Comparison of ENCODE assay signal across 8 cellular contexts in the genomic region with DNA sequence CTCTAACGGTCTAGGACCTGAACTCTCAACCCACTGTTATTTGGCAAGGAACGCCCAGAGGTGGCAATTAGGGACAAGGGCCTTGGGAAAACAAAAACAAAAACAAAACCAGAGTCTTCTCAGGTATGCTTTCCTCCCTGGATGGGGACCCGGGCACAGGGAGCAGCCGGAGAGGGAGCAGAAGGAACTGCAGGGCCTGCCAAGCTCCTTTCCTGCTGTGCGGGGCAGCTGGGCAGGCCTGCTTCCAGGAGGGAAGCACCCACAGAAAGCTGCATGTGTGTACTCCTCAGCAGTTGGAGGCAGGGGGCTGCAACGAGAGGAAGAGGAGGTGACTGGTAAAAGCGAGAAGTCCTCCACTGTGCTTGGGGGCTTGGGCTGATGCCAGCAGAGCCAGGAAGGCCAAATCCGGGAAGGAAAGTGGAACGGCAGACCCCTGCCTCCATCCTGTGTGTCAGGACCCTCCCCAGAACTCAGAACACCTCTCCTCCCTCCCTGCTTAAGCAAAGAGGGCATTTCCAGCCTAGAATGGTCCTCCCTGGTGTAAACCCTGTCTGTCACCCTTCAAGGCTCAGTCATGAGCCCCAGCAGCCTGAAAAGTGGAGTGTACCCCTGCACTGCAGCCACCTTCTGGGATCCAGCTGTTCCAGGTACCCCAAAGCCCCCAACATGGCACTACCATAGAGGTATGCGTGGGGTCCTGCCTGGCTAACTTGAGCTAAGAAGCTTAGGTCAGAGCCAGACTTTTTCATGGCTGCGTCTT. TPM values are rescaled to one million over a fixed set of nuclear protein-coding genes. Genes with fewer than 3 reads are reported as not detected.
DNase-seq lines count a peak whose midpoint lies in the region; ATAC-seq and TF ChIP-seq lines count a peak whose summit lies in the region.
"Had no signal": no experiment of that assay in that cellular context is flagged by ENCODE, and none has a peak within 500 bp of the region (broad histone marks: within the 10 kb centered on the region; RNA-seq: fewer than 3 reads in every experiment).

No MANE protein-coding gene starts in this region.

- no peak overlapping the region for H3K4ac ChIP-seq in trophoblast cell (ENCODE audit: low read depth, low read length)

- no peaks in the 10 kb centered on the region for H3K9me3 Mint-ChIP-seq in CD8-positive, alpha-beta T cell

- H3K27me3 ChIP-seq in CD8-positive, alpha-beta T cell (ENCODE audit: insufficient read depth, low read length), result no peaks in the 10 kb centered on the region
- H3K27me3 ChIP-seq in KMS-11 (ENCODE audit: insufficient read depth, low read depth) (no peaks in the 10 kb centered on the region), trophoblast cell (ENCODE audit: insufficient read depth, low read length) (no peaks in the 10 kb centered on the region), tibial artery (no peaks in the 10 kb centered on the region)

- no peak overlapping the region for H2BK120ac ChIP-seq in trophoblast cell (ENCODE audit: insufficient read depth, low read length, poor library complexity)

- peak; percentile 37 for ATAC-seq in CD8-positive, alpha-beta T cell
- ATAC-seq: HCT116 had no signal

- intact Hi-C loops in CD8-positive, alpha-beta T cell (cut with DNase I, micrococcal nuclease), result loop anchor here in 1 of 2 experiments (1.0 to 2.0 kb wide), 3 partner anchors 8 to 13 kb away; no protein-coding TSS in a partner anchor
- intact Hi-C loops in tibial artery (cut with DNase I; ENCODE audit: low total_unique reads), result no loop called here

- no peak overlapping the region for H3K18ac ChIP-seq in trophoblast cell (ENCODE audit: low read length)

- H3K23ac ChIP-seq in trophoblast cell (ENCODE audit: low read length), result no peak overlapping the region

- no peak overlapping the region for H2AK5ac ChIP-seq in trophoblast cell (ENCODE audit: low read length)

- CTCF ChIA-PET in CD8-positive, alpha-beta T cell (lab: Charles Lee), result interaction anchor here (0.9 to 3.2 kb wide), 6 partner anchors 8 to 91 kb away, joined by 3 to 26 read pairs (median 10); no protein-coding TSS in a partner anchor
- CTCF ChIA-PET in RWPE1 (lab: Yijun Ruan, JAX), result interaction anchor here (0.8 kb wide), 1 partner anchor 42 kb away, joined by 6 read pairs; no protein-coding TSS in a partner anchor

- no peaks in the 10 kb centered on the region for H3K79me2 ChIP-seq in KMS-11 (ENCODE audit: insufficient read depth, low read depth)
- no peaks in the 10 kb centered on the region for H3K79me2 ChIP-seq in trophoblast cell (ENCODE audit: control insufficient read depth, insufficient read depth, low read length, poor library complexity)

- peaks cover 30% of the 10 kb centered on the region for H3K36me3 Mint-ChIP-seq in CD8-positive, alpha-beta T cell

- peaks cover 69% of the 10 kb centered on the region for H3K4me1 ChIP-seq in CD8-positive, alpha-beta T cell (ENCODE audit: insufficient read depth, low read length)
- H3K4me1 ChIP-seq in KMS-11 (ENCODE audit: low read depth, poor library complexity, severe bottlenecking), result peaks cover 49% of the 10 kb centered on the region
- peaks cover 2 to 4% of the 10 kb centered on the region in 2 experiments for H3K4me1 ChIP-seq in trophoblast cell (ENCODE audit: control insufficient read depth in 1 of 2, insufficient read depth in 2 of 2, low read length in 2 of 2)
- no peaks in the 10 kb centered on the region for H3K4me1 ChIP-seq in tibial artery

- H3K4me1 Mint-ChIP-seq in CD8-positive, alpha-beta T cell (ENCODE audit: low read depth), result peaks cover 65% of the 10 kb centered on the region

- peaks cover 20% of the 10 kb centered on the region for H3K36me3 ChIP-seq in CD8-positive, alpha-beta T cell (ENCODE audit: insufficient read depth, low read length)
- no peaks in the 10 kb centered on the region for H3K36me3 ChIP-seq in KMS-11 (ENCODE audit: insufficient read depth)
- no peaks in the 10 kb centered on the region for H3K36me3 ChIP-seq in trophoblast cell (ENCODE audit: control insufficient read depth in 1 of 2, insufficient read depth in 2 of 2, low read length in 2 of 2)
- H3K36me3 ChIP-seq in tibial artery, result peaks cover 7 to 39% (median 29%) of the 10 kb centered on the region in 3 donors

- H3K9ac ChIP-seq in KMS-11 (no peak overlapping the region), trophoblast cell (ENCODE audit: low read length) (no peak overlapping the region)

- H3K4me3 ChIP-seq in CD8-positive, alpha-beta T cell (ENCODE audit: low read depth, low read length), result peak overlapping the region; percentile 21
- H3K4me3 ChIP-seq in KMS-11 (IDR thresholded peaks at IDR 0.05; ENCODE audit: insufficient read depth, low read depth, low read length) (no peak overlapping the region), trophoblast cell (ENCODE audit: low read depth, low read length) (no peak overlapping the region), tibial artery (no peak overlapping the region)

- H4K8ac ChIP-seq in trophoblast cell (ENCODE audit: low read depth, low read length), result no peak overlapping the region

- POLR2A ChIA-PET in CD8-positive, alpha-beta T cell (lab: Charles Lee), result interaction anchor here (0.8 to 4.0 kb wide), 15 partner anchors 9 to 77 kb away, joined by 3 to 47 read pairs (median 5); no protein-coding TSS in a partner anchor
- POLR2A ChIA-PET in RWPE1 (lab: Yijun Ruan, JAX; ENCODE audit: low non-redundant PET), result no interaction called here

- peak overlapping the region; percentile 72 for H3K27ac ChIP-seq in CD8-positive, alpha-beta T cell (ENCODE audit: low read depth, low read length)
- H3K27ac ChIP-seq in KMS-11 (no peak overlapping the region), caudate nucleus (ENCODE audit: low read depth, low read length) (peak overlapping the region; percentile 73), trophoblast cell (ENCODE audit: low read depth, low read length) (no peak overlapping the region), RWPE1 (no peak overlapping the region), tibial artery (no peak overlapping the region)

- H3K79me1 ChIP-seq in trophoblast cell (ENCODE audit: low read length), result no peaks in the 10 kb centered on the region

- no peak for DNase-seq in CD8-positive, alpha-beta T cell
- peak in 1 of 61 donors; percentile 69 for DNase-seq in caudate nucleus (lab: John Stamatoyannopoulos, UW)
- DNase-seq in trophoblast cell, result no peak
- no peak for DNase-seq in RWPE1 (ENCODE audit: low spot score)
- no peak for DNase-seq in tibial artery
- DNase-seq in stimulated activated CD4-positive, alpha-beta T cell treated with anti-CD3 and anti-CD28 coated beads, Interleukin-4, amount 100 ng/mL, for 24 hours, result no peak

- WGBS in trophoblast cell (ENCODE audit: extremely low coverage, insufficient coverage, insufficient read length), result no CpG with 5 or more reads among the region's 11 CpGs

- no peak overlapping the region for H3K14ac ChIP-seq in trophoblast cell (ENCODE audit: low read length)

- H2BK12ac ChIP-seq in trophoblast cell (ENCODE audit: low read length), result no peak overlapping the region

- H3K27ac Mint-ChIP-seq in CD8-positive, alpha-beta T cell, result peak overlapping the region; percentile 98

- no peaks in the 10 kb centered on the region for H3K27me3 Mint-ChIP-seq in CD8-positive, alpha-beta T cell (ENCODE audit: low read depth)

- no peak overlapping the region for H4K91ac ChIP-seq in trophoblast cell (ENCODE audit: low read depth, low read length)

- H2BK5ac ChIP-seq in trophoblast cell (ENCODE audit: low read depth, low read length, poor library complexity), result no peak overlapping the region

- no peaks in the 10 kb centered on the region for H3K9me3 ChIP-seq in CD8-positive, alpha-beta T cell (ENCODE audit: low read length)
- H3K9me3 ChIP-seq in trophoblast cell (ENCODE audit: insufficient read depth, low read depth, low read length) (peaks cover 3% of the 10 kb centered on the region), tibial artery (no peaks in the 10 kb centered on the region)

- no peaks in the 10 kb centered on the region for H4K20me1 ChIP-seq in KMS-11 (ENCODE audit: insufficient read depth)

- H2AFZ ChIP-seq in KMS-11 (ENCODE audit: low read depth) (no peak overlapping the region), trophoblast cell (ENCODE audit: insufficient read depth, low read length, poor library complexity) (peak overlapping the region; percentile 10)

- H3K4me2 ChIP-seq in KMS-11 (peak overlapping the region; percentile 58; the same call in 1 of the 2 replicates), trophoblast cell (ENCODE audit: low read length) (no peak overlapping the region)

- no peak overlapping the region for H4K12ac ChIP-seq in trophoblast cell (ENCODE audit: low read depth, low read length)

- H3K4me3 Mint-ChIP-seq in CD8-positive, alpha-beta T cell, result peak overlapping the region; percentile 60

- no peak for TF ChIP-seq CTCF in CD8-positive, alpha-beta T cell (IDR thresholded peaks at IDR 0.05)
- TF ChIP-seq CTCF in KMS-11 (conservative IDR thresholded peaks at IDR 0.05; ENCODE audit: low read depth, low read length) (no peak), RWPE1 (conservative IDR thresholded peaks at IDR 0.05; ENCODE audit: low read depth) (no peak), tibial artery (IDR thresholded peaks at IDR 0.05) (no peak)

RNA-seq across cellular contexts. Expression of a gene that starts 56.3 kb away (rescaled TPM):
- 10 to 100 TPM; 66.6 to 67.9 TPM for total RNA-seq in CD8-positive, alpha-beta T cell
- 23.3 and 25.8 TPM in 2 replicates for polyA plus RNA-seq in trophoblast cell (2013)

Comparison
In these comparisons a context has a peak if more than half of its experiments do, and no peak if none do; other contexts are left out.
1. H3K27ac ChIP-seq: peak in CD8-positive, alpha-beta T cell (single experiment) and caudate nucleus (single experiment); none in KMS-11 (single experiment), trophoblast cell (single experiment), RWPE1 (single experiment) and tibial artery (0 of 2).